Comparison of ENCODE assay signal across 26 cellular contexts in genomic region chr9:96499257-96499656, GRCh38.
"Had no signal": no experiment of that assay in that cellular context is flagged by ENCODE, and none has a peak within 500 bp of the region (broad histone marks: within the 10 kb centered on the region; RNA-seq: fewer than 3 reads in every experiment).

No MANE protein-coding gene starts in this region.

- DNase-seq: activated CD4-positive, alpha-beta T cell treated with anti-CD3 and anti-CD28 coated beads for 4 hours; activated CD4-positive, alpha-beta T cell treated with anti-CD3 and anti-CD28 coated beads, Interleukin-2, amount 50 U/mL, for 4 hours; activated naive CD4-positive, alpha-beta T cell; activated T-cell treated with anti-CD3 and anti-CD28 coated beads for 4 hours; activated T-cell treated with anti-CD3 and anti-CD28 coated beads, Interleukin-2, amount 50 U/mL, for 72 hours; body of pancreas; cortex of kidney; effector CD4-positive, alpha-beta T cell; esophagus squamous epithelium; foreskin melanocyte; heart right ventricle; lower lobe of right lung; mesenchymal stem cell; naive thymus-derived CD8-positive, alpha-beta T cell; stimulated activated CD4-positive, alpha-beta T cell treated with anti-CD3 and anti-CD28 coated beads, Interleukin-12 subunit alpha, Interleukin-12 subunit beta, amount 100 ng/mL, for 4 hours; stimulated activated CD4-positive, alpha-beta T cell treated with anti-CD3 and anti-CD28 coated beads, Interleukin-4, amount 100 ng/mL, for 24 hours; stimulated activated naive CD8-positive, alpha-beta T cell treated with anti-CD3 and anti-CD28 coated beads, Interleukin-15, amount 100 ng/mL, for 72 hours; T-helper 1 cell had no signal

- H3K27me3 Mint-ChIP-seq: activated naive CD8-positive, alpha-beta T cell; naive thymus-derived CD8-positive, alpha-beta T cell; stimulated activated memory B cell treated with anti-CD40 and anti-IgM and Interleukin-4, amounts not matched to agents 10 μg/mL and 1 μg/mL and 100 μg/mL, for 72 hours had no signal

- H3K9ac ChIP-seq: neural progenitor cell had no signal

- H3K9me3 ChIP-seq: body of pancreas, esophagus squamous epithelium, heart right ventricle, lower lobe of right lung, tibial artery had no signal

- H3K4me1 ChIP-seq: body of pancreas, esophagus squamous epithelium, lower lobe of right lung had no signal

- H3K27ac Mint-ChIP-seq: activated naive CD8-positive, alpha-beta T cell; activated T-cell treated with anti-CD3 and anti-CD28 coated beads, Interleukin-2, amount 50 U/mL, for 72 hours; neural progenitor cell; stimulated activated memory B cell treated with anti-CD40 and anti-IgM and Interleukin-4, amounts not matched to agents 10 μg/mL and 1 μg/mL and 100 μg/mL, for 72 hours had no signal

- H3K27me3 ChIP-seq: body of pancreas, esophagus squamous epithelium, heart right ventricle, neural progenitor cell, tibial artery had no signal

- ATAC-seq: activated T-cell treated with anti-CD3 and anti-CD28 coated beads, Interleukin-2, amount 50 U/mL, for 72 hours; body of pancreas; left lobe of liver; lower lobe of right lung; naive thymus-derived CD8-positive, alpha-beta T cell; sciatic nerve; stimulated activated memory B cell treated with anti-CD40 and anti-IgM and Interleukin-4, amounts not matched to agents 10 μg/mL and 1 μg/mL and 100 μg/mL, for 72 hours; stimulated activated naive CD8-positive, alpha-beta T cell treated with anti-CD3 and anti-CD28 coated beads, Interleukin-15, amount 100 ng/mL, for 72 hours had no signal

- H3K4me3 Mint-ChIP-seq: activated naive CD8-positive, alpha-beta T cell; activated T-cell treated with anti-CD3 and anti-CD28 coated beads, Interleukin-2, amount 50 U/mL, for 72 hours; naive thymus-derived CD8-positive, alpha-beta T cell; neural progenitor cell; stimulated activated memory B cell treated with anti-CD40 and anti-IgM and Interleukin-4, amounts not matched to agents 10 μg/mL and 1 μg/mL and 100 μg/mL, for 72 hours; stimulated activated naive CD8-positive, alpha-beta T cell treated with anti-CD3 and anti-CD28 coated beads, Interleukin-15, amount 100 ng/mL, for 72 hours had no signal

- H3K36me3 ChIP-seq: neural progenitor cell had no signal

- H3K4me1 Mint-ChIP-seq: stimulated activated memory B cell treated with anti-CD40 and anti-IgM and Interleukin-4, amounts not matched to agents 10 μg/mL and 1 μg/mL and 100 μg/mL, for 72 hours had no signal

- H3K4me3 ChIP-seq: body of pancreas, esophagus squamous epithelium, heart right ventricle, lower lobe of right lung, neural progenitor cell, skin epidermis, tibial artery had no signal

- H3K9me3 Mint-ChIP-seq: activated T-cell treated with anti-CD3 and anti-CD28 coated beads, Interleukin-2, amount 50 U/mL, for 72 hours; naive thymus-derived CD8-positive, alpha-beta T cell; neural progenitor cell; stimulated activated memory B cell treated with anti-CD40 and anti-IgM and Interleukin-4, amounts not matched to agents 10 μg/mL and 1 μg/mL and 100 μg/mL, for 72 hours; stimulated activated naive CD8-positive, alpha-beta T cell treated with anti-CD3 and anti-CD28 coated beads, Interleukin-15, amount 100 ng/mL, for 72 hours had no signal

- H3K4me2 ChIP-seq: neural progenitor cell had no signal

- H3K27ac ChIP-seq: body of pancreas, epithelial cell of prostate, esophagus squamous epithelium, heart right ventricle, lower lobe of right lung, neural progenitor cell, tibial artery had no signal

- H3K36me3 Mint-ChIP-seq: activated naive CD8-positive, alpha-beta T cell had no signal

- H2AFZ ChIP-seq: neural progenitor cell had no signal
